In genomic region chr14:68906439-68906838, GRCh38 we compare ENCODE assay signal across 21 cellular contexts.
A peak's percentile ranks its signal among the peaks of the same experiment; 100 is the strongest.
DNase-seq lines count a peak whose midpoint lies in the region; ATAC-seq and TF ChIP-seq lines count a peak whose summit lies in the region.
"Had no signal": no experiment of that assay in that cellular context is flagged by ENCODE, and none has a peak within 500 bp of the region (broad histone marks: within the 10 kb centered on the region; RNA-seq: fewer than 3 reads in every experiment).

No MANE protein-coding gene starts in this region.

- TF ChIP-seq EP300 in gastroesophageal sphincter (IDR thresholded peaks at IDR 0.05) = no peak

- TF ChIP-seq CTCF in RWPE1 (conservative IDR thresholded peaks at IDR 0.05; ENCODE audit: low read depth) (no peak), gastroesophageal sphincter (IDR thresholded peaks at IDR 0.05) (no peak), neutrophil (IDR thresholded peaks at IDR 0.05) (no peak), thoracic aorta (IDR thresholded peaks at IDR 0.05) (no peak)

- 31% methylated on average over 2 of the region's 5 CpGs; no CpG with 5 or more reads in 1 of the 2 donors for WGBS in gastroesophageal sphincter (ENCODE audit: low coverage in 1 of 2), 2 donors

- H3K4me3 ChIP-seq in gastroesophageal sphincter (no peak overlapping the region), neutrophil (ENCODE audit: low read depth in 1 of 2, low read length in 1 of 2) (no peak overlapping the region), thoracic aorta (no peak overlapping the region)
- H3K4me3 ChIP-seq: BLaER1, GM23248, HAP-1, PC-9, SJSA1 had no signal

- TF ChIP-seq POLR2A in gastroesophageal sphincter (IDR thresholded peaks at IDR 0.05) = no peak

- no peaks in the 10 kb centered on the region for H3K27me3 ChIP-seq in gastroesophageal sphincter
- H3K27me3 ChIP-seq in neutrophil = no peaks in the 10 kb centered on the region
- H3K27me3 ChIP-seq in thoracic aorta (replicated peaks; ENCODE audit: insufficient read depth) = no peaks in the 10 kb centered on the region
- H3K27me3 ChIP-seq: BLaER1, SJSA1 had no signal

- H3K36me3 ChIP-seq in gastroesophageal sphincter (peaks cover 0 to 98% of the 10 kb centered on the region in 2 donors), neutrophil (peaks cover 99% of the 10 kb centered on the region), thoracic aorta (peaks cover 89% of the 10 kb centered on the region)

- H3K27ac ChIP-seq in RWPE1 (peak overlapping the region; percentile 20), gastroesophageal sphincter (peak overlapping the region in 3 of 4 donors; percentile 77 to 99 (median 98)), neutrophil (peak overlapping the region; percentile 37), thoracic aorta (peak overlapping the region; percentile 20 to 72)
- H3K27ac ChIP-seq: BLaER1, PC-9, SJSA1 had no signal

- no peak for DNase-seq in RWPE1 (ENCODE audit: low spot score)
- DNase-seq in thoracic aorta (ENCODE audit: low spot score) = no peak
- no peak for DNase-seq in effector CD4-positive, alpha-beta T cell
- no peak for DNase-seq in kidney tubule cell (ENCODE audit: low spot score)
- DNase-seq: CD4-positive, CD25-positive, alpha-beta regulatory T cell; DMS53; GM23248; NCI-H1092; NCI-H1417 treated with DMSO at 0.1 percent for 48 hours; NCI-H1694 treated with DMSO at 0.1 percent for 48 hours; NCI-H2081; NCI-H2227 treated with DMSO at 0.1 percent for 48 hours; NCI-H526 treated with DMSO at 0.1 percent for 48 hours; PC-9; Right ventricle myocardium superior had no signal

- ATAC-seq in gastroesophageal sphincter (no peak), thoracic aorta (ENCODE audit: insufficient number of reproducible peaks, low FRiP score, low read depth) (no peak), GM18867 (IDR thresholded peaks at IDR 0.05; ENCODE audit: unreplicated experiment) (no peak)

- H3K9me3 ChIP-seq in gastroesophageal sphincter (no peaks in the 10 kb centered on the region), neutrophil (no peaks in the 10 kb centered on the region), thoracic aorta (no peaks in the 10 kb centered on the region)
- H3K9me3 ChIP-seq: BLaER1, HAP-1, SJSA1 had no signal

- CTCF ChIA-PET in RWPE1 (lab: Yijun Ruan, JAX) = interaction anchor here (0.5 kb wide), 1 partner anchor 36 kb away, joined by 3 read pairs; no protein-coding TSS in a partner anchor

- POLR2A ChIA-PET in RWPE1 (lab: Yijun Ruan, JAX; ENCODE audit: low non-redundant PET) = no interaction called here

- H3K4me1 ChIP-seq in gastroesophageal sphincter (peaks cover 0 to 96% (median 0%) of the 10 kb centered on the region in 3 donors), neutrophil (ENCODE audit: control insufficient read depth in 1 of 2, insufficient read depth in 1 of 2, low read depth in 1 of 2, low read length in 1 of 2) (peaks cover 0 to 4% of the 10 kb centered on the region in 2 experiments), thoracic aorta (ENCODE audit: control insufficient read depth in 1 of 2, low read depth in 2 of 2) (peaks cover 0 to 74% of the 10 kb centered on the region in 2 donors)
- H3K4me1 ChIP-seq: HAP-1 had no signal

Comparison
In these comparisons a context has a peak if more than half of its experiments do, and no peak if none do; other contexts are left out.
1. H3K27ac ChIP-seq: peak in every context shown above with its lines; median percentile 98 in gastroesophageal sphincter; 46 in thoracic aorta; 37 in neutrophil; 20 in RWPE1.